In the genomic region with DNA sequence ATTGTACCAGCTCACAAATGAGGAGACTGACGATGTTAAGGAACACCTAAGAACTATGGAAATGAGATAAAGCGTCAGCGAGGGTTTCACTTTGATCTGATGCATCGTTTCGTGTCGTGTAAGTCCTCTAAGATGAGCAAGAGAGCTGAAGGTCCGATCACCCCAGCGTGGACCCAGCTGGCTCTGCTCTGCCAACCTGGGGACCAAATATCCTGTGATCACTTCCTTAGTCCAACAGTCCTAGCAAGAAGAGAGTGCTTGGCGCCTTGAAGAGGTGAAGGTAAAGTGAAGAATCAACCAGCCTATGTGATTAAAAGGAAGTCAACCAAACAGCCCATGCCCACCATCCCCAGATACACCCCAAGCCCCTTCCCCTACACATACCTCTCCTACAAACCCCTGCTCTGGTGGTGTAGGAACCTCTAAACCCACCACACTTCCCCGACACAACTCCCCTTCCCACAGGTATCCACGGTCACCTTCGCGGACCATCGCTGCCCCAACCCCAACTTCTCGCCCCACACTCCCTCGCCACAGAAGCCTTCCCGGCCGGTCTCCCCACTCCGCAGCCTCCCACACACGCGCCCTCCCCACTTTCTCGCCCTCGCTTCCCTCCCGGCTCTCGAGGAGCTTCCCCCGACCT, we compare ENCODE assay signal across 8 cellular contexts. TPM values are rescaled to one million over a fixed set of nuclear protein-coding genes. Genes with fewer than 3 reads are reported as not detected.
DNase-seq lines count a peak whose midpoint lies in the region; ATAC-seq, FAIRE-seq and TF ChIP-seq lines count a peak whose summit lies in the region.

No MANE protein-coding gene starts in this region.

- peak overlapping the region; percentile 86 for H2AFZ ChIP-seq in K562 (ENCODE audit: low read depth, low read length)

- no peaks in the 10 kb centered on the region for H3K27me3 ChIP-seq in BLaER1
- no peaks in the 10 kb centered on the region for H3K27me3 ChIP-seq in K562 (ENCODE audit: control insufficient read depth in 2 of 2, insufficient read depth in 2 of 2, low read length in 2 of 2)

- H3K4me3 ChIP-seq in BLaER1 (peak overlapping the region; percentile 95), K562 (peak overlapping the region; percentile 100)

- in situ Hi-C loops in K562 (cut with MboI), result no loop called here

- peak overlapping the region; percentile 93 for H3K4me2 ChIP-seq in BLaER1
- peak overlapping the region; percentile 89 for H3K4me2 ChIP-seq in K562 (ENCODE audit: insufficient read depth, low read length)

- H3K36me3 ChIP-seq in BLaER1, result peaks cover 5% of the 10 kb centered on the region; the same call in 1 of the 2 replicates
- peaks cover 5% of the 10 kb centered on the region; the same call in 2 of the 3 replicates for H3K36me3 ChIP-seq in K562 (ENCODE audit: control insufficient read depth, insufficient read depth, low read length)

- CTCF ChIA-PET in K562 (lab: Yijun Ruan, JAX; ENCODE audit: low intra/inter-chr PET ratio), result no interaction called here

- peaks cover 56% of the 10 kb centered on the region for H3K79me2 ChIP-seq in K562 (ENCODE audit: control insufficient read depth, insufficient read depth, low read length)

- ATAC-seq in K562, result peak; percentile 43
- ATAC-seq in left colon, result peak; percentile 16
- ATAC-seq in HG03521 (IDR thresholded peaks at IDR 0.05; ENCODE audit: unreplicated experiment), result no peak
- ATAC-seq in HG03097 (IDR thresholded peaks at IDR 0.05; ENCODE audit: low FRiP score, unreplicated experiment), result no peak

- FAIRE-seq in RCC 7860 (lab: Jason Lieb, UNC) (no peak), K562 (lab: Jason Lieb, UNC) (peak; percentile 69)

- H3K9me1 ChIP-seq in K562 (ENCODE audit: control insufficient read depth, insufficient read depth, low read length), result no peaks in the 10 kb centered on the region

- POLR2A ChIA-PET in K562 (lab: Yijun Ruan, JAX), result interaction anchor here (0.6 to 3.5 kb wide), 7 partner anchors 9 to 217 kb away, joined by 3 to 20 read pairs (median 8); no protein-coding TSS in a partner anchor

- peak; percentile 18 for DNase-seq in GM19238 (ENCODE audit: insufficient read length, low spot score)
- peak; percentile 14 for DNase-seq in RCC 7860 (ENCODE audit: low spot score)
- peak in 2 of 4 experiments; percentile 22 to 63 for DNase-seq in K562 (ENCODE audit: extremely low read depth in 1 of 4, low spot score in 3 of 4)
- DNase-seq in left colon, result peak; percentile 31 to 36
- peak; percentile 22 to 23 for DNase-seq in stimulated activated CD4-positive, alpha-beta T cell treated with anti-CD3 and anti-CD28 coated beads, Interleukin-2, amount 100 ng/mL, for 48 hours

- H3K9ac ChIP-seq in BLaER1 (peak overlapping the region; percentile 100), K562 (ENCODE audit: insufficient read depth in 1 of 2, low read depth in 2 of 2, low read length in 2 of 2) (peak overlapping the region; percentile 99)

- TF ChIP-seq CTCF in K562 (IDR thresholded peaks at IDR 0.05 in 2 of 3, conservative IDR thresholded peaks at IDR 0.05 in 1 of 3; ENCODE audit: insufficient read depth in 2 of 3, low read depth in 1 of 3, low read length in 3 of 3), result no peak

- under 1% methylated on average over 26 of the region's 26 CpGs for WGBS in K562 (ENCODE audit: insufficient coverage, low coverage, missing lambda C conversion rate)

- no peak; the same call in 1 of the 2 replicates for TF ChIP-seq POLR2A in K562 (conservative IDR thresholded peaks at IDR 0.05)

- H3K9me3 ChIP-seq in BLaER1, result no peaks in the 10 kb centered on the region
- H3K9me3 ChIP-seq in K562 (replicated peaks; ENCODE audit: control insufficient read depth, insufficient read depth, low read depth, low read length), result peaks cover 4% of the 10 kb centered on the region; the same call in 1 of the 2 replicates

- H3K27ac ChIP-seq in BLaER1 (peak overlapping the region; percentile 100), K562 (ENCODE audit: extremely low read depth, low read depth, low read length) (peak overlapping the region; percentile 100)

- H3K4me1 ChIP-seq in BLaER1, result peaks cover 26% of the 10 kb centered on the region
- H3K4me1 ChIP-seq in K562 (replicated peaks in 1 of 2; ENCODE audit: control insufficient read depth in 2 of 2, insufficient read depth in 2 of 2, low read length in 2 of 2), result peaks cover 5 to 11% of the 10 kb centered on the region in 2 experiments; a peak in 4 of 5 replicates

- no peak for TF ChIP-seq EP300 in K562 (IDR thresholded peaks at IDR 0.05; ENCODE audit: low read length)

- BruUV-seq in K562 (replicated peaks; lab: Mats Ljungman, UMichigan), result no TSS peak

- H4K20me1 ChIP-seq in BLaER1 (peaks cover 49% of the 10 kb centered on the region), K562 (replicated peaks; ENCODE audit: control insufficient read depth, insufficient read depth, low read length) (no peaks in the 10 kb centered on the region)

- intact Hi-C loops in K562 (cut with micrococcal nuclease), result loop anchor here (2.0 to 10.0 kb wide), 3 partner anchors 27 to 153 kb away; a partner anchor contains a TSS
- intact Hi-C loops in left colon (cut with DNase I, micrococcal nuclease), result no loop called here

- no peak for TF ChIP-seq RAD21 in K562 (CRISPR knock-in tag; conservative IDR thresholded peaks at IDR 0.05 in 1 of 2, IDR thresholded peaks at IDR 0.05 in 1 of 2)

TF ChIP-seq in K562, 482 proteins besides CTCF, POLR2A, EP300 and RAD21 (continues in another document):
- TF ChIP-seq TRIM24 (IDR thresholded peaks at IDR 0.05) (no peak), MIER1 (IDR thresholded peaks at IDR 0.05; ENCODE audit: low read depth) (no peak), FOXJ2 (tag; IDR thresholded peaks at IDR 0.05) (no peak), TOE1 (IDR thresholded peaks at IDR 0.05; ENCODE audit: borderline replicate concordance) (0 out of 2 replicates have a peak, but pooled peaks have one; percentile 28), TOE1 (CRISPR knock-in tag; IDR thresholded peaks at IDR 0.05; ENCODE audit: borderline replicate concordance, low read depth) (no peak), TAF1 (IDR thresholded peaks at IDR 0.05; ENCODE audit: control insufficient read depth, extremely low read depth, insufficient read depth, low read length, severe bottlenecking) (no peak), DACH1 (IDR thresholded peaks at IDR 0.05; ENCODE audit: partially characterized antibody) (no peak), HDAC1 (IDR thresholded peaks at IDR 0.05) (peak in 1 of 2 experiments; percentile 67; a peak in 1 of 4 replicates)
- TF ChIP-seq, protein P1, sequence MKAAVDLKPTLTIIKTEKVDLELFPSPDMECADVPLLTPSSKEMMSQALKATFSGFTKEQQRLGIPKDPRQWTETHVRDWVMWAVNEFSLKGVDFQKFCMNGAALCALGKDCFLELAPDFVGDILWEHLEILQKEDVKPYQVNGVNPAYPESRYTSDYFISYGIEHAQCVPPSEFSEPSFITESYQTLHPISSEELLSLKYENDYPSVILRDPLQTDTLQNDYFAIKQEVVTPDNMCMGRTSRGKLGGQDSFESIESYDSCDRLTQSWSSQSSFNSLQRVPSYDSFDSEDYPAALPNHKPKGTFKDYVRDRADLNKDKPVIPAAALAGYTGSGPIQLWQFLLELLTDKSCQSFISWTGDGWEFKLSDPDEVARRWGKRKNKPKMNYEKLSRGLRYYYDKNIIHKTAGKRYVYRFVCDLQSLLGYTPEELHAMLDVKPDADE (conservative IDR thresholded peaks at IDR 0.05; ENCODE audit: control insufficient read depth, low read depth, low read length), result peak; percentile 38; the same call in 1 of the 2 replicates

RNA-seq across cellular contexts. Expression of a gene that starts 0.7 kb away (rescaled TPM):
- total RNA-seq in K562 (2011; cell fraction: chromatin; rRNA removed; ENCODE audit: low replicate concordance), result 10.8 and 56.6 TPM in 2 replicates
- 6.5 and 9.1 TPM in 2 replicates for total RNA-seq in K562 (2011; cell fraction: nucleolus; rRNA removed)
- total RNA-seq in K562 (2011; cell fraction: nucleoplasm; rRNA removed), result 12.4 and 15.1 TPM in 2 replicates
- total RNA-seq in K562 (2014; rRNA removed) (18.8 and 18.9 TPM in 2 replicates), K562 (2014; rRNA removed; fragmentation: Illumina TruSeq; extraction: Trizol) (35.3 and 41.9 TPM in 2 replicates), K562 (2015; rRNA removed; fragmentation: Illumina TruSeq; extraction: Trizol) (33.1 and 35.8 TPM in 2 replicates), K562 (2021) (20.9 and 21.2 TPM in 2 replicates), left colon (10 to 100 TPM; 18.7 to 18.9 TPM)
- polyA plus RNA-seq in K562 (2011; rRNA removed) (18.9 and 27.2 TPM in 2 replicates), K562 (2014; fragmentation: Illumina TruSeq; extraction: Trizol) (29.1 and 37.7 TPM in 2 replicates), K562 (2014; fragmentation: Nextera tagmentation; extraction: Ambion mirVana) (10 to 100 TPM; 13.9 to 17.3 TPM), K562 (2014; rRNA removed) (22.4 and 23.7 TPM in 2 replicates)
- 4.6 and 8.1 TPM in 2 replicates for polyA plus RNA-seq in K562 (2011; cell fraction: cytosol; rRNA removed)
- 8.0 and 9.4 TPM in 2 replicates for polyA plus RNA-seq in K562 (2011; cell fraction: nucleus; rRNA removed)
- polyA plus RNA-seq in K562 (2012), result 13.3 and 21.1 TPM in 2 replicates
- polyA minus RNA-seq in K562 (2011; rRNA and poly(A)+ RNA removed), result 43.1 and 43.5 TPM in 2 replicates
- polyA minus RNA-seq in K562 (2011; cell fraction: cytosol; rRNA and poly(A)+ RNA removed), result 10.0 and 15.4 TPM in 2 replicates
- 9.0 and 18.8 TPM in 2 replicates for polyA minus RNA-seq in K562 (2011; cell fraction: nucleus; rRNA and poly(A)+ RNA removed)

RNA-seq across cellular contexts. Expression of a gene that starts 26.9 kb away (rescaled TPM):
- total RNA-seq in K562 (2011; cell fraction: chromatin; rRNA removed; ENCODE audit: low replicate concordance), result 53.9 and 59.3 TPM in 2 replicates
- 34.9 and 37.9 TPM in 2 replicates for total RNA-seq in K562 (2011; cell fraction: nucleolus; rRNA removed)
- 19.8 and 21.9 TPM in 2 replicates for total RNA-seq in K562 (2011; cell fraction: nucleoplasm; rRNA removed)
- total RNA-seq in K562 (2014; rRNA removed) (4.8 and 7.1 TPM in 2 replicates), K562 (2014; rRNA removed; fragmentation: Illumina TruSeq; extraction: Trizol) (6.8 and 8.4 TPM in 2 replicates), K562 (2015; rRNA removed; fragmentation: Illumina TruSeq; extraction: Trizol) (5.3 and 6.1 TPM in 2 replicates), K562 (2021) (9.3 and 11.3 TPM in 2 replicates), left colon (10 to 100 TPM; 32.6 to 34.6 TPM)
- polyA plus RNA-seq in K562 (2011; rRNA removed) (19.7 and 20.2 TPM in 2 replicates), K562 (2014; fragmentation: Illumina TruSeq; extraction: Trizol) (10.0 TPM in 2 replicates), K562 (2014; fragmentation: Nextera tagmentation; extraction: Ambion mirVana) (1 to 10 TPM; 3.1 to 3.3 TPM), K562 (2014; rRNA removed) (7.6 and 9.1 TPM in 2 replicates)
- polyA plus RNA-seq in K562 (2011; cell fraction: cytosol; rRNA removed), result 16.9 and 35.7 TPM in 2 replicates
- polyA plus RNA-seq in K562 (2011; cell fraction: nucleus; rRNA removed), result 15.8 and 16.6 TPM in 2 replicates
- polyA plus RNA-seq in K562 (2012), result 5.5 and 8.5 TPM in 2 replicates
- polyA minus RNA-seq in K562 (2011; rRNA and poly(A)+ RNA removed), result 45.7 and 73.0 TPM in 2 replicates
- 30.4 and 38.1 TPM in 2 replicates for polyA minus RNA-seq in K562 (2011; cell fraction: cytosol; rRNA and poly(A)+ RNA removed)
- 14.7 and 35.8 TPM in 2 replicates for polyA minus RNA-seq in K562 (2011; cell fraction: nucleus; rRNA and poly(A)+ RNA removed)

Comparison
In these comparisons a context has a peak if more than half of its experiments do, and no peak if none do; other contexts are left out.
1. ATAC-seq: peak in K562 (single experiment) and left colon (single experiment); none in HG03521 (single experiment) and HG03097 (single experiment).